Comparison of ENCODE assay signal across 11 cellular contexts in genomic region chr11:2280208-2280607, GRCh38. TPM values are rescaled to one million over a fixed set of nuclear protein-coding genes. Genes with fewer than 3 reads are reported as not detected.
"Had no signal": no experiment of that assay in that cellular context is flagged by ENCODE, and none has a peak within 500 bp of the region (broad histone marks: within the 10 kb centered on the region; RNA-seq: fewer than 3 reads in every experiment).

No MANE protein-coding gene starts in this region.

- FAIRE-seq: H1, H54 had no signal

- H3K27ac ChIP-seq: GM23248 had no signal

- H3K36me3 ChIP-seq: HAP-1 had no signal

- DNase-seq: GM23248, GOT3, H7, H9, HCEC 1CT, HFFc6 had no signal

- H3K4me3 ChIP-seq: GM23248, GM23338, HAP-1 had no signal

RNA-seq across cellular contexts. Expression of gene ASCL2, which starts 9.8 kb away (rescaled TPM):
- total RNA-seq: GM23248, H4, HFFc6 had no signal

RNA-seq across cellular contexts. Expression of gene C11orf21, which starts 21.5 kb away (rescaled TPM):
- total RNA-seq: GM23248, GM23338, H1, H7, H9, HFFc6 had no signal

RNA-seq across cellular contexts. Expression of gene TSPAN32, which starts 21.6 kb away (rescaled TPM):
- total RNA-seq: GM23248, GM23338, H1, H7, H9, HFFc6 had no signal
